In the genomic region with DNA sequence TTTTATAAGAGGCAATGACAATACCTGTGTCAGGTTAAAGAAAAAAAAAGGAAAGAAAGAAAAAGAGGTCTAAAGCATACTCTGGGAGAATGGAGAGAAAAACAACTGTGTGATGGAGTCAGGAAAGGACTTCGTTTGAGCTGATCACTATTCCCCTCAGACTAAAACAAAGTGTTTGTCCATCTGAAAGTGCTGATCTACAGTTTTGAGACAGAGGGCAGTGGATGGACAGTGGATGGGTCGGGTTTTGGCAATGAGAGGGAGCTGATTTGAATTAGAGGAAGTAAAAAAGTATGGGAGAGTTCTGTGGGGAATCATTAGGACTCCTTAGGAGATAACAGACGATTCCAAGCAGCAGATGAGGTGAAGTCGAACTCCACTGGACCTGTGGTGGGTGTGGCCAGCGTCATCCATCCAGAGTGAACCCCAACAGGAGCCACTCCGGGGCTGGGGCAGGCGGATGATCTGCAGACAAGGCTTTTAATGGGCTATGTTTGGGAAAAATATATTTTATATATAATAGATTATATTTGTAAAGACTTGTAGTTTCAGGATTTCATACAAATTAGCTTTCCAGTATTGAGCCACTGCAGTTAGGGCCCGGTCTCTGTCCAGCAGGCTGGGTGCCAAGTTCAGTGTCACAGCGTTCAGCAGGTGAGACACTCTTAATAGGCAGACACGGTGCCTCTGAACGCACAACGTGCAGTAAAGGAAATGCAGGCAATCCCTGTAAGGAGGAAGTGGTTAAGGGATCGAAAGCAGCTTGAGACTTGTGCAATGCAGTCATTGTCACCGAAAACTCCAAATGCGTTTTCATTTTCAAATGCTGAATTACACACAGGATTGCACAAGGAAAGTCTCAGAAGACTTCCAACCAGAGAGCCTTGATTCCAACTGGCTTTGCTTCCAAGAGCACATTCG, we compare ENCODE assay signal across 8 cellular contexts.
DNase-seq lines count a peak whose midpoint lies in the region; ATAC-seq, FAIRE-seq and TF ChIP-seq lines count a peak whose summit lies in the region.

No MANE protein-coding gene starts in this region.

- no peak for TF ChIP-seq CTCF in CD4-positive, alpha-beta T cell (IDR thresholded peaks at IDR 0.05)
- TF ChIP-seq CTCF in Panc1 (IDR thresholded peaks at IDR 0.05) (no peak), lower lobe of right lung (IDR thresholded peaks at IDR 0.05) (no peak)

- H3K9me3 ChIP-seq in CD4-positive, alpha-beta T cell (ENCODE audit: control insufficient read depth, low read length) = no peaks in the 10 kb centered on the region
- H3K9me3 ChIP-seq in Panc1 (ENCODE audit: control insufficient read depth, insufficient read depth, low read depth, low read length) (no peaks in the 10 kb centered on the region), lower lobe of right lung (no peaks in the 10 kb centered on the region)

- CTCF ChIA-PET in CD4-positive, alpha-beta T cell (lab: Charles Lee) = no interaction called here
- CTCF ChIA-PET in Panc1 (lab: Charles Lee) = no interaction called here

- DNase-seq in CD4-positive, alpha-beta T cell = peak in 9 of 10 experiments; percentile 2 to 34 (median 10)
- DNase-seq in GM19239 (ENCODE audit: insufficient read length, low spot score) (peak; percentile 46), Panc1 (ENCODE audit: low read depth, low spot score) (no peak), lower lobe of right lung (peak; percentile 73), ureter (ENCODE audit: low spot score) (peak; percentile 55), NCI-H1436 treated with DMSO at 0.1 percent for 48 hours (lab: John Stamatoyannopoulos, UW) (no peak)

- H3K27ac Mint-ChIP-seq in CD4-positive, alpha-beta T cell = peak overlapping the region; percentile 47

- ATAC-seq in CD4-positive, alpha-beta T cell (ENCODE audit: poor library complexity) = peak; percentile 77
- ATAC-seq in HG03159 (IDR thresholded peaks at IDR 0.05; ENCODE audit: unreplicated experiment) (peak; percentile 100), Panc1 (no peak), lower lobe of right lung (peak; percentile 89 to 91)

- H3K4me3 Mint-ChIP-seq in CD4-positive, alpha-beta T cell = peak overlapping the region; percentile 74

- no TSS peak for BruUV-seq in Panc1 (replicated peaks; lab: Mats Ljungman, UMichigan)

- no peaks in the 10 kb centered on the region for H3K27me3 Mint-ChIP-seq in CD4-positive, alpha-beta T cell

- no peaks in the 10 kb centered on the region for H3K36me3 Mint-ChIP-seq in CD4-positive, alpha-beta T cell (ENCODE audit: low read depth)

- H3K4me1 ChIP-seq in Panc1 (ENCODE audit: control insufficient read depth, insufficient read depth, low read length) = no peaks in the 10 kb centered on the region; the same call in 1 of the 2 replicates
- H3K4me1 ChIP-seq in lower lobe of right lung = peaks cover 14% of the 10 kb centered on the region

- in situ Hi-C loops in Panc1 (cut with HindIII; ENCODE audit: low pct_unique_long_range_greater_than_20kb, low sequenced_read_pairs) = no loop called here

- peak; percentile 89 for FAIRE-seq in GM19239 (lab: Jason Lieb, UNC)

- peak overlapping the region; percentile 17 to 45; a peak in 3 of 4 replicates for H3K4me3 ChIP-seq in Panc1 (ENCODE audit: low read depth in 2 of 2, low read length in 2 of 2)
- peak overlapping the region; percentile 39 for H3K4me3 ChIP-seq in lower lobe of right lung

- H3K27me3 ChIP-seq in CD4-positive, alpha-beta T cell (ENCODE audit: control insufficient read depth, insufficient read depth, low read length) = no peaks in the 10 kb centered on the region
- no peaks in the 10 kb centered on the region for H3K27me3 ChIP-seq in Panc1 (ENCODE audit: control insufficient read depth, insufficient read depth, low read length)
- H3K27me3 ChIP-seq in lower lobe of right lung (ENCODE audit: low read depth) = no peaks in the 10 kb centered on the region

- intact Hi-C loops in CD4-positive, alpha-beta T cell (cut with DNase I, micrococcal nuclease) = no loop called here
- intact Hi-C loops in Panc1 (cut with micrococcal nuclease; ENCODE audit: unreplicated experiment) (no loop called here), lower lobe of right lung (cut with DNase I) (no loop called here)

- POLR2A ChIA-PET in CD4-positive, alpha-beta T cell (lab: Charles Lee) = interaction anchor here (0.6 kb wide), 1 partner anchor 18 kb away, joined by 3 read pairs; no protein-coding TSS in a partner anchor
- POLR2A ChIA-PET in Panc1 (lab: Charles Lee) = no interaction called here

- H3K9me3 Mint-ChIP-seq in CD4-positive, alpha-beta T cell = no peaks in the 10 kb centered on the region

- 19 to 60% (median 23%) methylated on average over 16 of the region's 16 CpGs for WGBS in adipose tissue, 3 donors

- peaks cover 55% of the 10 kb centered on the region for H3K4me1 Mint-ChIP-seq in CD4-positive, alpha-beta T cell (ENCODE audit: low read depth)

- no peak overlapping the region for H3K27ac ChIP-seq in CD4-positive, alpha-beta T cell (ENCODE audit: low read depth, low read length)
- H3K27ac ChIP-seq in Panc1 (ENCODE audit: low read length) (no peak overlapping the region), adipose tissue (ENCODE audit: low read depth, low read length) (peak overlapping the region; percentile 52), lower lobe of right lung (peak overlapping the region; percentile 53)

- H3K36me3 ChIP-seq in Panc1 (ENCODE audit: control insufficient read depth, insufficient read depth, low read length) = no peaks in the 10 kb centered on the region
- H3K36me3 ChIP-seq in lower lobe of right lung = no peaks in the 10 kb centered on the region

Comparison
In these comparisons a context has a peak if more than half of its experiments do, and no peak if none do; other contexts are left out.
1. DNase-seq: peak in CD4-positive, alpha-beta T cell (9 of 10), GM19239 (single experiment), lower lobe of right lung (single experiment) and ureter (single experiment); none in Panc1 (single experiment) and NCI-H1436 treated with DMSO at 0.1 percent for 48 hours (single experiment).
2. H3K27ac ChIP-seq: peak in adipose tissue (single experiment) and lower lobe of right lung (single experiment); none in CD4-positive, alpha-beta T cell (single experiment) and Panc1 (single experiment).